1 cellular context compared by ENCODE assay signal in the genomic region with DNA sequence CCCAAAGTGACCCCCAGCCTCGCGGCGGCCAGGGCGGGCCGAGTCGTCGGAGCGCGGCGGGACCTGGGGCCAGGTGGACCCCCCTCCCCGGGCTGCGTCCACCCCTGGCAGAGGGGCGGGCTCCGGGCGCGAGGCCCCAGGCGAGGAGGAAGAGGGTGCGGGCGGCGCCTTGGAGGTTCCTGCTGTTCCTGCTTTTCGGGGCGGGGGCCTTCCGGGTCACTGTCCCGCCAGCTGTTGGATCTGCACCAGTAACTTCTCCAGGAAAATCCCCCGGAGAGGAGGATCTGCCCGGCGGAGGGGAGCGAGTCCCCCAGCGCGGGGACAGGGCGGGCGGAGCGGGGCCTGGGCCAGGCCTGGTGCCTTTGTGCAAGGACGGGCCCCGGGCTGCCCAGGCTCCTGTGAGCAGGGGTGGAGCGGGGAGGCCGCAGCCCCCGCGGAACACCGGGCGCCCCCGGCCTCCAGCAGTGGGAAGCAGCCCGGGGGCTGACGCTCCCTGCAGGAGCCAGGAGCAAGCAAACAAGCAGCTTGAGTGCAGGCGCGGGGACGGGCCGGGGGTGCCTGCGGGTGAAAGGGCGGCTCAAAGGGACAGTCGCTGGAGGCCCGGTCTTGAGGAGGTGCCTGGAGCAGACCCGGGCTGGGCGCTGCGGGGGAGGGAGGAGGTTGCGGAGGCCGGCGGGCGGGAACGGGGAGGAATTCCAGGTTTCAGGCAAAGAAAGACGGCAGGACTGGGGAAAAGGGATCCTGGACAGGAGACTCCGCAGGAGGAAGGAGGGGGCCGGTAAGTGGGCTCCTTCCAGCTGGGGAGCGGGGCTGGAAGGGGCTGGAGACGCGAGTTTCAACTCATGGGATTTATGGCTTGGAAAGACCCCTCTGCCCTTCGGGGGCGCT.
TF ChIP-seq lines count a peak whose summit lies in the region.

No MANE protein-coding gene starts in this region.

TF ChIP-seq in HEK293, 187 proteins besides CTCF, POLR2A, EP300 and RAD21 (continued from another document):
- TF ChIP-seq ZNF292 (tag by site-specific recombination; IDR thresholded peaks at IDR 0.05; ENCODE audit: borderline replicate concordance, low read depth), result no peak
- no peak for TF ChIP-seq SP7 (tag by site-specific recombination; IDR thresholded peaks at IDR 0.05)
